ENCODE assay signal across 9 cellular contexts in the genomic region with DNA sequence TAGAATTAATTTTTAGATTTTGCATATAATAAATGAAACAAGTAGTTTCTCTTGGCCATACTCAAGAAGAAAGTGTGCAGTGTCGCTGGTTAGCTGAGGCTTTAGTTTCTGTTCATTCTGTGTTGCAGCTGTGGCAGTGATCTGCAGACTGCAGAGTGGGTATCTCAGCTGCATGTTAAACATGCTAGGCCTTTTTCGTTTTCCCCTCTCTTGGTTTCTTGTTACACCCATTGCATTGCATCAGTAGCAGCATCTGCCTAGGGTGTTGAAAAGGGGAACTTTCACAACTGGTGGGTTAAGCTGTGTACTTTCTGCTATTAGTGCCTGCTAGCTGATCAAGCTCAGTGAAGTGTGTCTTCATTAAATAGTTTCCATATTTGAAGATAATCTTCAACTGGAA. TPM values are rescaled to one million over a fixed set of nuclear protein-coding genes. Genes with fewer than 3 reads are reported as not detected.
DNase-seq lines count a peak whose midpoint lies in the region; ATAC-seq, FAIRE-seq and TF ChIP-seq lines count a peak whose summit lies in the region.
"Had no signal": no experiment of that assay in that cellular context is flagged by ENCODE, and none has a peak within 500 bp of the region (broad histone marks: within the 10 kb centered on the region; RNA-seq: fewer than 3 reads in every experiment).

No MANE protein-coding gene starts in this region.

- H2AFZ ChIP-seq in astrocyte (ENCODE audit: low read depth, low read length), result no peak overlapping the region

- TF ChIP-seq CTCF in astrocyte (IDR thresholded peaks at IDR 0.05; ENCODE audit: insufficient read depth, low read depth, low read length), result no peak

- ATAC-seq in GM21367 (IDR thresholded peaks at IDR 0.05; ENCODE audit: unreplicated experiment) (peak; percentile 98), HG03521 (IDR thresholded peaks at IDR 0.05; ENCODE audit: unreplicated experiment) (peak; percentile 97), sciatic nerve (peak; percentile 22)
- ATAC-seq: body of pancreas had no signal

- peaks cover 84% of the 10 kb centered on the region for H3K79me2 ChIP-seq in astrocyte (ENCODE audit: insufficient read depth, low read length)

- H4K20me1 ChIP-seq in astrocyte (ENCODE audit: insufficient read depth, low read length), result peaks cover 68% of the 10 kb centered on the region

- intact Hi-C loops in sciatic nerve (cut with DNase I), result no loop called here

- no peak overlapping the region for H3K4me3 ChIP-seq in astrocyte (ENCODE audit: insufficient read depth, low read depth, low read length)
- H3K4me3 ChIP-seq: body of pancreas had no signal

- H3K4me1 Mint-ChIP-seq in astrocyte (ENCODE audit: low read depth, unreplicated experiment), result peaks cover 32% of the 10 kb centered on the region

- no peaks in the 10 kb centered on the region for H3K27me3 Mint-ChIP-seq in astrocyte (ENCODE audit: low read depth, unreplicated experiment)

- H3K27ac ChIP-seq in astrocyte (ENCODE audit: low read depth, low read length), result no peak overlapping the region
- H3K27ac ChIP-seq: body of pancreas had no signal

- peaks cover 8% of the 10 kb centered on the region for H3K36me3 Mint-ChIP-seq in astrocyte (ENCODE audit: low read depth, unreplicated experiment)

- peak; percentile 59 for DNase-seq in GM03348 (ENCODE audit: low spot score)
- DNase-seq in astrocyte (ENCODE audit: low read depth), result peak; percentile 16
- DNase-seq in sciatic nerve (ENCODE audit: low spot score), result no peak
- DNase-seq in H54 (ENCODE audit: insufficient read length, low spot score), result no peak
- DNase-seq in amniotic stem cell (lab: John Stamatoyannopoulos, UW), result no peak
- no peak for DNase-seq in activated CD4-positive, alpha-beta T cell treated with anti-CD3 and anti-CD28 coated beads, Interleukin-2, amount 50 U/mL, for 1 hour

- no peak overlapping the region for H3K9ac ChIP-seq in astrocyte (ENCODE audit: low read length)

- peaks cover 3% of the 10 kb centered on the region for H3K4me1 ChIP-seq in astrocyte (ENCODE audit: insufficient read depth, low read length)

- H3K27ac Mint-ChIP-seq in astrocyte (ENCODE audit: unreplicated experiment), result no peak overlapping the region

- no peak for TF ChIP-seq POLR2A in H54 (IDR thresholded peaks at IDR 0.05; ENCODE audit: low read depth, low read length)

- FAIRE-seq in astrocyte (lab: Jason Lieb, UNC) (no peak), H54 (lab: Jason Lieb, UNC) (no peak)

- H3K36me3 ChIP-seq in astrocyte (ENCODE audit: insufficient read depth, low read length), result peaks cover 23% of the 10 kb centered on the region

- no peak overlapping the region for H3K4me2 ChIP-seq in astrocyte (ENCODE audit: low read length)

- no peaks in the 10 kb centered on the region for H3K27me3 ChIP-seq in astrocyte (ENCODE audit: insufficient read depth, low read length)
- H3K27me3 ChIP-seq: body of pancreas had no signal

- H3K4me3 Mint-ChIP-seq in astrocyte (ENCODE audit: unreplicated experiment), result no peak overlapping the region

- H3K9me3 Mint-ChIP-seq in astrocyte (ENCODE audit: unreplicated experiment), result peaks cover 2% of the 10 kb centered on the region

- H3K9me3 ChIP-seq in astrocyte (ENCODE audit: insufficient read depth, low read depth, low read length), result no peaks in the 10 kb centered on the region
- H3K9me3 ChIP-seq: body of pancreas had no signal

RNA-seq across cellular contexts. Expression of a gene that starts 51.3 kb away (rescaled TPM):
- total RNA-seq in astrocyte (144 and 163 TPM in 2 replicates), sciatic nerve (70.5 TPM)

Comparison
In these comparisons a context has a peak if more than half of its experiments do, and no peak if none do; other contexts are left out.
1. DNase-seq: peak in GM03348 (single experiment) and astrocyte (single experiment); none in sciatic nerve (single experiment), H54 (single experiment), amniotic stem cell (single experiment) and activated CD4-positive, alpha-beta T cell treated with anti-CD3 and anti-CD28 coated beads, Interleukin-2, amount 50 U/mL, for 1 hour (single experiment).
2. ATAC-seq: peak in every context shown above with its lines; median percentile 98 in GM21367; 97 in HG03521; 22 in sciatic nerve.